1 cellular context compared by ENCODE assay signal in the genomic region with DNA sequence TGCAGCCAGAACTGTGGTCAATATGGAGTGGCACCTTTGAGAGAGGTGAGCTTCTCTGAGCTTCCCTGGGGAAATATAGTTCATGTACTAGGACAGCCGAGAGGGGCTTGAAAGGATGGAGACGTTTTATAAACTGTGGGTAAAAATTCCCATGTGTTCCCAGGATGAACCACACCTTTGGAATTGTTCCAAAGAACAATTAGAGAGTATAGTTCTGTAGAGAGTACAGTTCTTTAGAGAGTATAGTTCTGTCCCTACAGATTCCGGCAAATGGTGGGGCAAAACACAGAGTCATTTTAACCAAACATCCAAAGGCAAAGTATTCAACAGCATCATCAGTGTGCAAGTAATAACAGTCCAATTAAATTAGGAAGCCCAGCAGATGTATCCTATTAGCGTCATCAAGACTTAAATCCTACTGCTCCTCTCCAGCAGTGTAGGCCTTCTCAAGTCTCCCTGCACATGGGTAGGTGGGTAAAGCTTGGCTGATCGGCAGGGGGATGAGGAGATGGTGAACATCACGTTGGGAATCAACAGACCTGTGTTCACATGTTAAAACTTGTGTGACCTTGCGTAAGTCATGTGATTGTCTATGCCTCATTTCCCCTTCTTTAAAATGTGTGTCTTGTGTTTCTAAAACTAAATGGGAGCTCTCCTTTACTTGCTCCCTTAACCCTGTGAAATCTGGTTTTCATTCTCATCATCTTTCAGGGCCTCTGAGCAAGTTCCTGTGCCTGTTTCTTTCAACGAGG.
TF ChIP-seq lines count a peak whose summit lies in the region.

No MANE protein-coding gene starts in this region.

TF ChIP-seq in GM23338, 12 proteins besides CTCF, POLR2A, EP300 and RAD21 (continued from another document):
- no peak for TF ChIP-seq ZNF462 (CRISPR knock-in tag; IDR thresholded peaks at IDR 0.05)
- TF ChIP-seq STAT1 (IDR thresholded peaks at IDR 0.05; ENCODE audit: unreplicated experiment): no peak
- no peak for TF ChIP-seq POLR2AphosphoS5 (IDR thresholded peaks at IDR 0.05; ENCODE audit: low read depth)
- no peak for TF ChIP-seq ZNF114 (CRISPR knock-in tag; IDR thresholded peaks at IDR 0.05)
- no peak for TF ChIP-seq EZH2phosphoT487 (IDR thresholded peaks at IDR 0.05; ENCODE audit: unreplicated experiment)
- no peak for TF ChIP-seq EZH2 (IDR thresholded peaks at IDR 0.05; ENCODE audit: low read depth, unreplicated experiment)
- no peak for TF ChIP-seq ZNF331 (CRISPR knock-in tag; IDR thresholded peaks at IDR 0.05; ENCODE audit: low read depth)
- no peak for TF ChIP-seq JUNB (IDR thresholded peaks at IDR 0.05; ENCODE audit: unreplicated experiment)
